In genomic region chr14:46344327-46344937, GRCh38 we compare ENCODE assay signal across 8 cellular contexts.
DNase-seq lines count a peak whose midpoint lies in the region; ATAC-seq, FAIRE-seq and TF ChIP-seq lines count a peak whose summit lies in the region.

No MANE protein-coding gene starts in this region.

- TF ChIP-seq EP300 in transverse colon (IDR thresholded peaks at IDR 0.05; ENCODE audit: low read depth) = no peak

- no peak overlapping the region for H3K9ac ChIP-seq in endothelial cell of umbilical vein (replicated peaks; ENCODE audit: extremely low read depth, insufficient read depth, low read length)

- POLR2A ChIA-PET in endothelial cell of umbilical vein (lab: Charles Lee) = no interaction called here

- no peak overlapping the region for H3K4me3 ChIP-seq in endothelial cell of umbilical vein (replicated peaks in 1 of 3; ENCODE audit: insufficient read depth in 1 of 3, low read depth in 1 of 3, low read length in 3 of 3)
- no peak overlapping the region for H3K4me3 ChIP-seq in transverse colon

- H3K4me1 Mint-ChIP-seq in T-helper 2 cell treated with Interferon-gamma antibody and Interleukin-4, amounts not matched to agents 5 μg/mL and 100 μg/mL, for 36 hours (ENCODE audit: low read depth) = no peaks in the 10 kb centered on the region

- DNase-seq in GM13977 (ENCODE audit: low spot score) (peak; percentile 4), NCI-H526 treated with DMSO at 0.1 percent for 48 hours (lab: John Stamatoyannopoulos, UW) (peak; percentile 7), endothelial cell of umbilical vein (ENCODE audit: low read depth, low spot score) (peak; percentile 60), transverse colon (no peak), epidermal melanocyte (ENCODE audit: insufficient read length, low spot score) (no peak), amygdala (lab: John Stamatoyannopoulos, UW) (no peak)
- no peak for DNase-seq in T-helper 2 cell treated with Interferon-gamma antibody and Interleukin-4, amounts not matched to agents 5 μg/mL and 100 μg/mL, for 36 hours (ENCODE audit: low spot score)

- CTCF ChIA-PET in endothelial cell of umbilical vein (lab: Charles Lee) = no interaction called here

- no peak overlapping the region for H3K27ac Mint-ChIP-seq in T-helper 2 cell treated with Interferon-gamma antibody and Interleukin-4, amounts not matched to agents 5 μg/mL and 100 μg/mL, for 36 hours

- TF ChIP-seq POLR2A in endothelial cell of umbilical vein (IDR thresholded peaks at IDR 0.05; ENCODE audit: low read depth, low read length) = no peak
- TF ChIP-seq POLR2A in transverse colon (IDR thresholded peaks at IDR 0.05) = no peak

- H3K9me1 ChIP-seq in endothelial cell of umbilical vein (replicated peaks; ENCODE audit: control insufficient read depth, extremely low read depth, insufficient read depth, low read length) = no peaks in the 10 kb centered on the region

- in situ Hi-C loops in GM13977 (cut with MboI; ENCODE audit: low pct_unique_long_range_greater_than_20kb, low sequenced_read_pairs, unreplicated experiment) = no loop called here
- in situ Hi-C loops in transverse colon (cut with MboI; ENCODE audit: low pct_ligation_motif_present in 1 of 4, low pct_unique_long_range_greater_than_20kb in 1 of 4, low sequenced_read_pairs in 3 of 4) = loop anchor here in 1 of 4 donors (25.0 kb wide), 1 partner anchor 907 kb away; no protein-coding TSS in a partner anchor

- 41 to 44% methylated on average over 4 of the region's 4 CpGs for WGBS in transverse colon (ENCODE audit: low coverage in 1 of 2), 2 donors

- FAIRE-seq in endothelial cell of umbilical vein (lab: Jason Lieb, UNC) = peak; percentile 76

- ATAC-seq in HG02870 (IDR thresholded peaks at IDR 0.05; ENCODE audit: unreplicated experiment) = peak; percentile 96

- H3K9me3 Mint-ChIP-seq in T-helper 2 cell treated with Interferon-gamma antibody and Interleukin-4, amounts not matched to agents 5 μg/mL and 100 μg/mL, for 36 hours = peaks cover 17% of the 10 kb centered on the region

- H3K9me3 ChIP-seq in endothelial cell of umbilical vein (replicated peaks; ENCODE audit: control insufficient read depth, insufficient read depth, low read length) (no peaks in the 10 kb centered on the region), transverse colon (no peaks in the 10 kb centered on the region)

- no peaks in the 10 kb centered on the region for H3K27me3 ChIP-seq in endothelial cell of umbilical vein (ENCODE audit: control insufficient read depth in 2 of 2, insufficient read depth in 2 of 2, low read length in 2 of 2)
- H3K27me3 ChIP-seq in transverse colon = no peaks in the 10 kb centered on the region

- no TSS peak for BruUV-seq in endothelial cell of umbilical vein (replicated peaks; lab: Mats Ljungman, UMichigan)

- H3K27ac ChIP-seq in endothelial cell of umbilical vein (ENCODE audit: insufficient read depth, low read depth, low read length) (no peak overlapping the region), transverse colon (no peak overlapping the region)

- TF ChIP-seq CTCF in GM13977 (IDR thresholded peaks at IDR 0.05; ENCODE audit: extremely low read depth, insufficient read depth, missing control alignments) (peak; percentile 73), endothelial cell of umbilical vein (IDR thresholded peaks at IDR 0.05; ENCODE audit: extremely low read depth in 1 of 2, insufficient read depth in 1 of 2, low read depth in 1 of 2, low read length in 2 of 2) (peak; percentile 57 to 63), transverse colon (IDR thresholded peaks at IDR 0.05) (peak; percentile 25 to 43 (median 33))

- H3K4me3 Mint-ChIP-seq in T-helper 2 cell treated with Interferon-gamma antibody and Interleukin-4, amounts not matched to agents 5 μg/mL and 100 μg/mL, for 36 hours = no peak overlapping the region

- H3K36me3 Mint-ChIP-seq in T-helper 2 cell treated with Interferon-gamma antibody and Interleukin-4, amounts not matched to agents 5 μg/mL and 100 μg/mL, for 36 hours (ENCODE audit: low read depth) = no peaks in the 10 kb centered on the region

- H3K4me1 ChIP-seq in endothelial cell of umbilical vein (ENCODE audit: control insufficient read depth, extremely low read depth, insufficient read depth, low read length) (no peaks in the 10 kb centered on the region), transverse colon (no peaks in the 10 kb centered on the region)

- no peaks in the 10 kb centered on the region for H4K20me1 ChIP-seq in endothelial cell of umbilical vein (replicated peaks; ENCODE audit: control insufficient read depth, extremely low read depth, insufficient read depth, low read length)

- H2AFZ ChIP-seq in endothelial cell of umbilical vein (ENCODE audit: low read depth, low read length) = no peak overlapping the region

- H3K79me2 ChIP-seq in endothelial cell of umbilical vein (ENCODE audit: control insufficient read depth, insufficient read depth, low read length) = no peaks in the 10 kb centered on the region

- no peaks in the 10 kb centered on the region for H3K27me3 Mint-ChIP-seq in T-helper 2 cell treated with Interferon-gamma antibody and Interleukin-4, amounts not matched to agents 5 μg/mL and 100 μg/mL, for 36 hours (ENCODE audit: low read depth)

- no peak overlapping the region for H3K4me2 ChIP-seq in endothelial cell of umbilical vein (ENCODE audit: insufficient read depth, low read length)

- intact Hi-C loops in endothelial cell of umbilical vein (cut with micrococcal nuclease) (loop anchor here (1.0 kb wide), 3 partner anchors 94 to 918 kb away; no protein-coding TSS in a partner anchor), transverse colon (cut with DNase I; ENCODE audit: low total_unique reads) (no loop called here)

- no peaks in the 10 kb centered on the region for H3K36me3 ChIP-seq in endothelial cell of umbilical vein (ENCODE audit: control insufficient read depth in 2 of 2, extremely low read depth in 1 of 2, insufficient read depth in 2 of 2, low read length in 2 of 2)
- H3K36me3 ChIP-seq in transverse colon = no peaks in the 10 kb centered on the region

- dilution Hi-C loops in endothelial cell of umbilical vein (cut with MboI; ENCODE audit: extremely low pct_ligation_motif_present, low sequenced_read_pairs) = no loop called here

TF ChIP-seq in endothelial cell of umbilical vein, 7 proteins besides CTCF, POLR2A, EP300 and RAD21:
- TF ChIP-seq EZH2 (IDR thresholded peaks at IDR 0.05; ENCODE audit: borderline replicate concordance, low read depth, low read length, severe bottlenecking) (no peak), MYC (IDR thresholded peaks at IDR 0.05; ENCODE audit: low read depth, low read length) (no peak), JUN (IDR thresholded peaks at IDR 0.05; ENCODE audit: borderline replicate concordance, insufficient read depth, insufficient read length, low read depth) (no peak), GATA2 (IDR thresholded peaks at IDR 0.05; ENCODE audit: insufficient read depth, insufficient read length, low read depth, low read length) (no peak), FOS (IDR thresholded peaks at IDR 0.05; ENCODE audit: borderline replicate concordance, insufficient read depth, low read length) (no peak), MAX (IDR thresholded peaks at IDR 0.05; ENCODE audit: insufficient read depth, insufficient read length) (no peak), POLR2AphosphoS5 (IDR thresholded peaks at IDR 0.05; ENCODE audit: insufficient read depth, low read depth, low read length) (no peak)

Comparison
In these comparisons a context has a peak if more than half of its experiments do, and no peak if none do; other contexts are left out.
1. DNase-seq: peak in GM13977 (single experiment), NCI-H526 treated with DMSO at 0.1 percent for 48 hours (single experiment) and endothelial cell of umbilical vein (single experiment); none in transverse colon (single experiment), T-helper 2 cell treated with Interferon-gamma antibody and Interleukin-4, amounts not matched to agents 5 μg/mL and 100 μg/mL, for 36 hours (single experiment), epidermal melanocyte (single experiment) and amygdala (0 of 56).
2. Peak in every context shown above with its lines, with median percentiles within 50 percentile points of each other: CTCF ChIP-seq.